In genomic region chr4:125741825-125742452, GRCh38 we compare ENCODE assay signal across 8 cellular contexts.
DNase-seq lines count a peak whose midpoint lies in the region; ATAC-seq and TF ChIP-seq lines count a peak whose summit lies in the region.
"Had no signal": no experiment of that assay in that cellular context is flagged by ENCODE, and none has a peak within 500 bp of the region (broad histone marks: within the 10 kb centered on the region; RNA-seq: fewer than 3 reads in every experiment).

No MANE protein-coding gene starts in this region.

- no peak overlapping the region for H2AFZ ChIP-seq in MM.1S (ENCODE audit: low read length)

- H3K36me3 Mint-ChIP-seq in activated naive CD4-positive, alpha-beta T cell treated with anti-CD3 and anti-CD28 coated beads, Interleukin-2, amount 50 U/mL, for 72 hours = peaks cover 0 to under 1% of the 10 kb centered on the region in 2 donors

- no peak overlapping the region for H3K27ac ChIP-seq in MM.1S (ENCODE audit: low read length)
- H3K27ac ChIP-seq in dorsolateral prefrontal cortex = no peak overlapping the region

- peak; percentile 30 for TF ChIP-seq CTCF in GM12873 (IDR thresholded peaks at IDR 0.05; ENCODE audit: insufficient read depth, low read depth, low read length, missing control alignments)
- peak; percentile 53 for TF ChIP-seq CTCF in MM.1S (IDR thresholded peaks at IDR 0.05; ENCODE audit: low read length)
- TF ChIP-seq CTCF in dorsolateral prefrontal cortex (IDR thresholded peaks at IDR 0.05 in 54 of 56, conservative IDR thresholded peaks at IDR 0.05 in 2 of 56; ENCODE audit: low read depth in 1 of 56, partially characterized antibody in 56 of 56) = peak in 54 of 56 donors; percentile 21 to 64 (median 48)

- H3K4me3 ChIP-seq in MM.1S (ENCODE audit: low read length) (no peak overlapping the region), dorsolateral prefrontal cortex (no peak overlapping the region)

- no peaks in the 10 kb centered on the region for H3K4me1 ChIP-seq in MM.1S (ENCODE audit: low read length)

- ATAC-seq in GM21576 (IDR thresholded peaks at IDR 0.05; ENCODE audit: unreplicated experiment) = no peak
- no peak for ATAC-seq in activated naive CD4-positive, alpha-beta T cell treated with anti-CD3 and anti-CD28 coated beads, Interleukin-2, amount 50 U/mL, for 72 hours
- ATAC-seq: left colon had no signal

- no peak overlapping the region for H3K27ac Mint-ChIP-seq in activated naive CD4-positive, alpha-beta T cell treated with anti-CD3 and anti-CD28 coated beads, Interleukin-2, amount 50 U/mL, for 72 hours

- no peak overlapping the region for H3K4me2 ChIP-seq in MM.1S (ENCODE audit: low read depth, low read length)

- H3F3A ChIP-seq in MM.1S (ENCODE audit: insufficient read depth, low read length) = no peaks in the 10 kb centered on the region

- H3K9ac ChIP-seq in MM.1S (ENCODE audit: low read length) = no peak overlapping the region

- intact Hi-C loops in dorsolateral prefrontal cortex (cut with DNase I) = loop anchor here (5.0 kb wide), 1 partner anchor 430 kb away; the partner anchor contains the start of gene FAT4 (in 2 of the 2)

- no peaks in the 10 kb centered on the region for H3K9me3 ChIP-seq in MM.1S (replicated peaks; ENCODE audit: insufficient read depth, low read length)

- no peaks in the 10 kb centered on the region for H3K9me2 ChIP-seq in MM.1S (replicated peaks; ENCODE audit: insufficient read depth, low read length)

- peaks cover under 1 to 13% of the 10 kb centered on the region in 2 donors for H3K9me3 Mint-ChIP-seq in activated naive CD4-positive, alpha-beta T cell treated with anti-CD3 and anti-CD28 coated beads, Interleukin-2, amount 50 U/mL, for 72 hours

- H3K27me3 ChIP-seq in MM.1S (replicated peaks; ENCODE audit: insufficient read depth, low read length) = no peaks in the 10 kb centered on the region
- no peaks in the 10 kb centered on the region for H3K27me3 ChIP-seq in dorsolateral prefrontal cortex

- DNase-seq in MM.1S (peak; percentile 26), dorsolateral prefrontal cortex (no peak), renal cortical epithelial cell (ENCODE audit: low read depth) (peak; percentile 59)
- DNase-seq in activated CD4-positive, alpha-beta T cell treated with anti-CD3 and anti-CD28 coated beads for 48 hours = no peak
- no peak for DNase-seq in activated naive CD4-positive, alpha-beta T cell treated with anti-CD3 and anti-CD28 coated beads, Interleukin-2, amount 50 U/mL, for 72 hours (ENCODE audit: low spot score in 2 of 2)
- DNase-seq: left colon had no signal

- H3K79me2 ChIP-seq in MM.1S (ENCODE audit: low read length) = no peaks in the 10 kb centered on the region

- H4K20me1 ChIP-seq in MM.1S (ENCODE audit: insufficient read depth, low read length) = no peaks in the 10 kb centered on the region

- no peaks in the 10 kb centered on the region for H3K36me3 ChIP-seq in MM.1S (replicated peaks; ENCODE audit: insufficient read depth, low read length)

Comparison
In these comparisons a context has a peak if more than half of its experiments do, and no peak if none do; other contexts are left out.
1. DNase-seq: peak in MM.1S (single experiment) and renal cortical epithelial cell (single experiment); none in dorsolateral prefrontal cortex (0 of 10), activated CD4-positive, alpha-beta T cell treated with anti-CD3 and anti-CD28 coated beads for 48 hours (single experiment) and activated naive CD4-positive, alpha-beta T cell treated with anti-CD3 and anti-CD28 coated beads, Interleukin-2, amount 50 U/mL, for 72 hours (0 of 2).
2. Peak in every context shown above with its lines, with median percentiles within 50 percentile points of each other: CTCF ChIP-seq.